In genomic region chr10:113108180-113108835, GRCh38 we compare ENCODE assay signal across 8 cellular contexts.
DNase-seq lines count a peak whose midpoint lies in the region; ATAC-seq, FAIRE-seq and TF ChIP-seq lines count a peak whose summit lies in the region.

No MANE protein-coding gene starts in this region.

- peak; percentile 53 for FAIRE-seq in endothelial cell of umbilical vein (lab: Jason Lieb, UNC)

- intact Hi-C loops in endothelial cell of umbilical vein (cut with micrococcal nuclease) (loop anchor here (1.0 kb wide), 1 partner anchor 158 kb away; the partner anchor contains the start of gene TCF7L2), gastrocnemius medialis (cut with DNase I; ENCODE audit: low total_unique reads) (no loop called here)

- TF ChIP-seq CTCF in endothelial cell of umbilical vein (IDR thresholded peaks at IDR 0.05; ENCODE audit: extremely low read depth in 1 of 2, insufficient read depth in 1 of 2, low read depth in 1 of 2, low read length in 2 of 2) (peak; percentile 49 to 54), gastrocnemius medialis (IDR thresholded peaks at IDR 0.05 in 4 of 5, conservative IDR thresholded peaks at IDR 0.05 in 1 of 5) (peak in 3 of 5 experiments; percentile 40 to 50 (median 43))

- no peaks in the 10 kb centered on the region for H3K79me2 ChIP-seq in endothelial cell of umbilical vein (ENCODE audit: control insufficient read depth, insufficient read depth, low read length)

- H3K9ac ChIP-seq in endothelial cell of umbilical vein (replicated peaks; ENCODE audit: extremely low read depth, insufficient read depth, low read length), result no peak overlapping the region

- H3K4me3 ChIP-seq in endothelial cell of umbilical vein (replicated peaks in 1 of 3; ENCODE audit: insufficient read depth in 1 of 3, low read depth in 1 of 3, low read length in 3 of 3) (no peak overlapping the region), gastrocnemius medialis (no peak overlapping the region)

- H2AFZ ChIP-seq in endothelial cell of umbilical vein (ENCODE audit: low read depth, low read length), result no peak overlapping the region

- no peaks in the 10 kb centered on the region for H3K9me1 ChIP-seq in endothelial cell of umbilical vein (replicated peaks; ENCODE audit: control insufficient read depth, extremely low read depth, insufficient read depth, low read length)

- no TSS peak for BruUV-seq in endothelial cell of umbilical vein (replicated peaks; lab: Mats Ljungman, UMichigan)

- no peak overlapping the region for H3K27ac ChIP-seq in endothelial cell of umbilical vein (ENCODE audit: insufficient read depth, low read depth, low read length)
- H3K27ac ChIP-seq in gastrocnemius medialis, result no peak overlapping the region

- H3K27ac Mint-ChIP-seq in T-helper 17 cell, result no peak overlapping the region

- dilution Hi-C loops in endothelial cell of umbilical vein (cut with MboI; ENCODE audit: extremely low pct_ligation_motif_present, low sequenced_read_pairs), result loop anchor here (25.0 kb wide), 1 partner anchor 546 kb away; no protein-coding TSS in a partner anchor

- TF ChIP-seq POLR2A in endothelial cell of umbilical vein (IDR thresholded peaks at IDR 0.05; ENCODE audit: low read depth, low read length) (no peak), gastrocnemius medialis (IDR thresholded peaks at IDR 0.05) (no peak)

- H3K27me3 Mint-ChIP-seq in T-helper 17 cell, result peaks cover 14% of the 10 kb centered on the region

- CTCF ChIA-PET in endothelial cell of umbilical vein (lab: Charles Lee), result interaction anchor here (0.6 to 1.1 kb wide), 4 partner anchors 9 to 229 kb away, joined by 3 to 5 read pairs (median 3); no protein-coding TSS in a partner anchor

- H3K4me1 ChIP-seq in endothelial cell of umbilical vein (ENCODE audit: control insufficient read depth, extremely low read depth, insufficient read depth, low read length), result no peaks in the 10 kb centered on the region
- peaks cover 10 to 12% of the 10 kb centered on the region in 2 donors for H3K4me1 ChIP-seq in gastrocnemius medialis

- DNase-seq in DMS53 (lab: John Stamatoyannopoulos, UW) (peak; percentile 52), DMS53 treated with DMSO at 0.1 percent for 48 hours (lab: John Stamatoyannopoulos, UW; ENCODE audit: unreplicated experiment) (no peak), SK-MEL-5 (ENCODE audit: low read depth, low spot score) (peak; percentile 49), endothelial cell of umbilical vein (ENCODE audit: low read depth, low spot score) (no peak), gastrocnemius medialis (no peak), HT-29 (ENCODE audit: low spot score) (no peak), T-helper 17 cell (no peak)

- H3K9me3 ChIP-seq in endothelial cell of umbilical vein (replicated peaks; ENCODE audit: control insufficient read depth, insufficient read depth, low read length) (no peaks in the 10 kb centered on the region), gastrocnemius medialis (no peaks in the 10 kb centered on the region), T-helper 17 cell (ENCODE audit: control insufficient read depth, low read length, poor library complexity, severe bottlenecking) (no peaks in the 10 kb centered on the region)

- H3K27me3 ChIP-seq in endothelial cell of umbilical vein (ENCODE audit: control insufficient read depth in 2 of 2, insufficient read depth in 2 of 2, low read length in 2 of 2) (no peaks in the 10 kb centered on the region), gastrocnemius medialis (no peaks in the 10 kb centered on the region)

- H3K36me3 Mint-ChIP-seq in T-helper 17 cell (ENCODE audit: low read depth), result no peaks in the 10 kb centered on the region

- H3K4me1 Mint-ChIP-seq in T-helper 17 cell, result no peaks in the 10 kb centered on the region

- no peaks in the 10 kb centered on the region for H3K36me3 ChIP-seq in endothelial cell of umbilical vein (ENCODE audit: control insufficient read depth in 2 of 2, extremely low read depth in 1 of 2, insufficient read depth in 2 of 2, low read length in 2 of 2)
- no peaks in the 10 kb centered on the region for H3K36me3 ChIP-seq in gastrocnemius medialis

- H3K4me2 ChIP-seq in endothelial cell of umbilical vein (ENCODE audit: insufficient read depth, low read length), result no peak overlapping the region

- H4K20me1 ChIP-seq in endothelial cell of umbilical vein (replicated peaks; ENCODE audit: control insufficient read depth, extremely low read depth, insufficient read depth, low read length), result no peaks in the 10 kb centered on the region

- ATAC-seq in gastrocnemius medialis, result no peak
- no peak for ATAC-seq in GM21381 (IDR thresholded peaks at IDR 0.05; ENCODE audit: unreplicated experiment)
- ATAC-seq in T-helper 17 cell, result no peak

- POLR2A ChIA-PET in endothelial cell of umbilical vein (lab: Charles Lee), result no interaction called here

- H3K4me3 Mint-ChIP-seq in T-helper 17 cell, result no peak overlapping the region

- in situ Hi-C loops in SK-MEL-5 (cut with HindIII; ENCODE audit: low pct_unique_long_range_greater_than_20kb, low sequenced_read_pairs) (no loop called here), gastrocnemius medialis (cut with MboI; ENCODE audit: low sequenced_read_pairs in 4 of 4) (loop anchor here in 1 of 4 donors (25.0 kb wide), 1 partner anchor 371 kb away; no protein-coding TSS in a partner anchor)

TF ChIP-seq in endothelial cell of umbilical vein, 7 proteins besides CTCF, POLR2A, EP300 and RAD21:
- TF ChIP-seq JUN (IDR thresholded peaks at IDR 0.05; ENCODE audit: borderline replicate concordance, insufficient read depth, insufficient read length, low read depth), result no peak
- TF ChIP-seq POLR2AphosphoS5 (IDR thresholded peaks at IDR 0.05; ENCODE audit: insufficient read depth, low read depth, low read length), result no peak
- no peak for TF ChIP-seq GATA2 (IDR thresholded peaks at IDR 0.05; ENCODE audit: insufficient read depth, insufficient read length, low read depth, low read length)
- no peak for TF ChIP-seq FOS (IDR thresholded peaks at IDR 0.05; ENCODE audit: borderline replicate concordance, insufficient read depth, low read length)
- no peak for TF ChIP-seq MYC (IDR thresholded peaks at IDR 0.05; ENCODE audit: low read depth, low read length)
- TF ChIP-seq EZH2 (IDR thresholded peaks at IDR 0.05; ENCODE audit: borderline replicate concordance, low read depth, low read length, severe bottlenecking), result no peak
- no peak for TF ChIP-seq MAX (IDR thresholded peaks at IDR 0.05; ENCODE audit: insufficient read depth, insufficient read length)

Comparison
In these comparisons a context has a peak if more than half of its experiments do, and no peak if none do; other contexts are left out.
1. DNase-seq: peak in DMS53 (single experiment) and SK-MEL-5 (single experiment); none in DMS53 treated with DMSO at 0.1 percent for 48 hours (single experiment), endothelial cell of umbilical vein (single experiment), gastrocnemius medialis (0 of 2), HT-29 (single experiment) and T-helper 17 cell (0 of 3).